9 cellular contexts compared by ENCODE assay signal in the genomic region with DNA sequence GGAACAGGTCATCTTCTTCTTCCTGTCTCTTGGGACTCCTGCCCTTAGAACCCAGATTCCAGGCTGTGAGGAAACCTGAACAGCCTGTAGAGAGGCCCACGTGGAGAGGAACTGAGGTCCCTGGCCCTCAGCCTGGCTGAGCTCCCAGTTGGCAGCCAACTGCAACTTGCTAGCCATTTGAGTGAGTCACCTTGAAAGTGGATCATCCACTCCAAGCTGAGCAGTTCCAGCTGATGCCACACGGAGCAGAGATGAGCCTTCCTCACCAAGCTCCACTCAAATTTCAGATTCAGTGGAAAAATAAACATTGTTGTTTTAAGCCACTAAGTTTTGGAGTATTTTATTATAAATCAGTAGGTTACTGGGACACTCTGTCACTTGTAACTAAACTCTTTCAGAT.
DNase-seq lines count a peak whose midpoint lies in the region; ATAC-seq and TF ChIP-seq lines count a peak whose summit lies in the region.
"Had no signal": no experiment of that assay in that cellular context is flagged by ENCODE, and none has a peak within 500 bp of the region (broad histone marks: within the 10 kb centered on the region; RNA-seq: fewer than 3 reads in every experiment).

No MANE protein-coding gene starts in this region.

- H2BK15ac ChIP-seq in mesenchymal stem cell (ENCODE audit: low read depth, poor library complexity, severe bottlenecking) = no peak overlapping the region

- no peak overlapping the region for H3K18ac ChIP-seq in mesenchymal stem cell (ENCODE audit: low read depth in 1 of 2, low read length in 2 of 2)

- no peaks in the 10 kb centered on the region for H3K79me1 ChIP-seq in mesenchymal stem cell (replicated peaks; ENCODE audit: low read length, poor library complexity, severe bottlenecking)

- H2AFZ ChIP-seq in mesenchymal stem cell (ENCODE audit: low read depth, low read length) = no peak overlapping the region

- DNase-seq in ELR (ENCODE audit: low read depth) = peak; percentile 69
- peak; percentile 61 for DNase-seq in NCI-H1694 (lab: John Stamatoyannopoulos, UW)
- peak; percentile 30 for DNase-seq in cerebellum (ENCODE audit: low spot score)
- peak; percentile 71 for DNase-seq in mesenchymal stem cell
- DNase-seq in GM13976 (ENCODE audit: low spot score) = no peak

- no peak overlapping the region for H4K8ac ChIP-seq in mesenchymal stem cell (ENCODE audit: low read length)

- H3K9ac ChIP-seq in mesenchymal stem cell (ENCODE audit: low read length) = no peak overlapping the region

- H3K27me3 ChIP-seq in mesenchymal stem cell (ENCODE audit: control insufficient read depth in 1 of 2, insufficient read depth in 1 of 2, low read length in 2 of 2) = peaks cover 0 to 54% of the 10 kb centered on the region in 2 experiments
- H3K27me3 ChIP-seq: suprapubic skin had no signal

- no peaks in the 10 kb centered on the region for H3K36me3 ChIP-seq in mesenchymal stem cell (ENCODE audit: control insufficient read depth in 1 of 2, insufficient read depth in 2 of 2, low read depth in 1 of 2, low read length in 2 of 2)
- H3K36me3 ChIP-seq: suprapubic skin had no signal

- no peak overlapping the region for H3K4me2 ChIP-seq in mesenchymal stem cell (ENCODE audit: low read length, poor library complexity, severe bottlenecking)

- H2BK120ac ChIP-seq in mesenchymal stem cell (ENCODE audit: low read depth, low read length) = no peak overlapping the region

- no peak overlapping the region for H3K4me3 ChIP-seq in mesenchymal stem cell (ENCODE audit: insufficient read depth in 1 of 2, low read depth in 1 of 2, low read length in 2 of 2)
- H3K4me3 ChIP-seq: suprapubic skin had no signal

- no peak overlapping the region for H3K4ac ChIP-seq in mesenchymal stem cell (ENCODE audit: low read depth in 1 of 2, low read length in 2 of 2)

- ATAC-seq in GM21360 (IDR thresholded peaks at IDR 0.05; ENCODE audit: unreplicated experiment) (no peak), GM18867 (IDR thresholded peaks at IDR 0.05; ENCODE audit: unreplicated experiment) (no peak), HG03442 (IDR thresholded peaks at IDR 0.05; ENCODE audit: unreplicated experiment) (no peak)

- H3K14ac ChIP-seq in mesenchymal stem cell (ENCODE audit: low read length in 2 of 2) = no peak overlapping the region

- TF ChIP-seq CTCF in GM13976 (IDR thresholded peaks at IDR 0.05; ENCODE audit: borderline replicate concordance, control extremely low read depth, extremely low read depth, insufficient read depth, missing control alignments) = no peak

- H3K4me1 ChIP-seq in mesenchymal stem cell (ENCODE audit: control insufficient read depth, insufficient read depth, low read depth, low read length) = no peaks in the 10 kb centered on the region
- H3K4me1 ChIP-seq: suprapubic skin had no signal

- 35% methylated on average over 1 of the region's 2 CpGs for WGBS in mesenchymal stem cell

- in situ Hi-C loops in GM13976 (cut with MboI; ENCODE audit: low sequenced_read_pairs, unreplicated experiment) = no loop called here

- H3K27ac ChIP-seq in mesenchymal stem cell (ENCODE audit: low read length, poor library complexity, severe bottlenecking) = no peak overlapping the region
- H3K27ac ChIP-seq: suprapubic skin had no signal

- H2AK5ac ChIP-seq in mesenchymal stem cell (ENCODE audit: low read length, severe bottlenecking) = no peak overlapping the region

- H2BK5ac ChIP-seq in mesenchymal stem cell (ENCODE audit: low read depth, low read length, poor library complexity, severe bottlenecking) = no peak overlapping the region

- H3K23ac ChIP-seq in mesenchymal stem cell (ENCODE audit: low read length in 2 of 2) = no peak overlapping the region

- H3K9me3 ChIP-seq in mesenchymal stem cell (ENCODE audit: control insufficient read depth, low read length) = peaks cover 6% of the 10 kb centered on the region
- H3K9me3 ChIP-seq: suprapubic skin had no signal

- H4K91ac ChIP-seq in mesenchymal stem cell (ENCODE audit: low read length) = no peak overlapping the region

- H2BK12ac ChIP-seq in mesenchymal stem cell (ENCODE audit: low read length in 2 of 2) = no peak overlapping the region
